In the genomic region with DNA sequence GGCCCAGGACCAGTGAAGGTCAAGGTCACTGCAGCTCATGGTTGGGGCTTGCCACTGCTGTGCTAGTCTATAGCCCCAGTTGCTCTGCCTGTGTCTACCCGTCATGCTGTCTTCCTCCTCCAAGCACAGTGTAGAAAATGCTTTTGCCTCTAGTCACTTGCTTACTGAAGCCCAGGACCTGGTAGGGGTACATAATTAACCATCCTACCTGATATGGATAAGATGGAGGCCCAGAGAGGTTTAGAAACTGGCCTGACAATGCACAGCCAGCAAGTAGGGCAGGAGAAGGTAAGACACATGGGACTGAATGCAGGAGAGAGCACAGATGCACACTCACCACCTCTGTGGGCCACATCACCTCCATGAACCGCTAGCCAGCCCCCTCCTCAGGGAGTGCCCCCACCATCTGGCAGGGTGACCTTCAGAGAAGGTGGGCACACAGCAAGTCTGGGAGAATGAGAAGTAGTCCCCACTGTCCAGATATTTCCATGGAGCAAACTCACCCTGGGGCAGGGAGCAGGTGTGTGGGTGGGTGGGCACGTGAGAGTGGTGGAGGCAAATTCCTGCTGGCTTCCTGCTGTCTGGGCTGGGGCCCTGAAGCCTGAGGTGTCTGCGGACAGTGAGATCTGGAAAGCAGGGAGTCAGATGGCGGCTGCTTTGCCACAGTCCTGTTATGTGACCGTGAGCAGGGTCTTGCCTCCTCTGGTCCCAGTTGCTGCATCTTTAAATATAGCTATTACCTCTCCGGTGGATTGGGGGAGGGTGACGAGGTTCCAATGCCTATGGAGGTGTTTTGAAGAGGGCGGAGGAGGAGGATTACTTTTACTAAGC, we compare ENCODE assay signal across 1 cellular context.
TF ChIP-seq lines count a peak whose summit lies in the region.

No MANE protein-coding gene starts in this region.

TF ChIP-seq in HepG2, 621 proteins besides CTCF, POLR2A, EP300 and RAD21 (continued from another document and continues in another):
- TF ChIP-seq ZNF326 (CRISPR knock-in tag; IDR thresholded peaks at IDR 0.05; ENCODE audit: borderline replicate concordance), result no peak
- TF ChIP-seq SRF (IDR thresholded peaks at IDR 0.05; ENCODE audit: low read depth, low read length), result no peak; the same call in 1 of the 2 replicates
- TF ChIP-seq MXD4 (CRISPR knock-in tag; IDR thresholded peaks at IDR 0.05), result no peak; the same call in 1 of the 2 replicates
- TF ChIP-seq, protein P1, sequence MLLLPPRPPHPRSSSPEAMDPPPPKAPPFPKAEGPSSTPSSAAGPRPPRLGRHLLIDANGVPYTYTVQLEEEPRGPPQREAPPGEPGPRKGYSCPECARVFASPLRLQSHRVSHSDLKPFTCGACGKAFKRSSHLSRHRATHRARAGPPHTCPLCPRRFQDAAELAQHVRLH (CRISPR knock-in tag; IDR thresholded peaks at IDR 0.05; ENCODE audit: borderline replicate concordance, low read depth), result peak; percentile 49; the same call in 1 of the 2 replicates
- TF ChIP-seq MTF2 (CRISPR knock-in tag; IDR thresholded peaks at IDR 0.05; ENCODE audit: borderline replicate concordance), result no peak
- TF ChIP-seq, protein P2, sequence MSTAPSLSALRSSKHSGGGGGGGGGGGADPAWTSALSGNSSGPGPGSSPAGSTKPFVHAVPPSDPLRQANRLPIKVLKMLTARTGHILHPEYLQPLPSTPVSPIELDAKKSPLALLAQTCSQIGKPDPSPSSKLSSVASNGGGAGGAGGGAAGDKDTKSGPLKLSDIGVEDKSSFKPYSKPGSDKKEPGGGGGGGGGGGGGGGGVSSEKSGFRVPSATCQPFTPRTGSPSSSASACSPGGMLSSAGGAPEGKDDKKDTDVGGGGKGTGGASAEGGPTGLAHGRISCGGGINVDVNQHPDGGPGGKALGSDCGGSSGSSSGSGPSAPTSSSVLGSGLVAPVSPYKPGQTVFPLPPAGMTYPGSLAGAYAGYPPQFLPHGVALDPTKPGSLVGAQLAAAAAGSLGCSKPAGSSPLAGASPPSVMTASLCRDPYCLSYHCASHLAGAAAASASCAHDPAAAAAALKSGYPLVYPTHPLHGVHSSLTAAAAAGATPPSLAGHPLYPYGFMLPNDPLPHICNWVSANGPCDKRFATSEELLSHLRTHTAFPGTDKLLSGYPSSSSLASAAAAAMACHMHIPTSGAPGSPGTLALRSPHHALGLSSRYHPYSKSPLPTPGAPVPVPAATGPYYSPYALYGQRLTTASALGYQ (CRISPR knock-in tag; IDR thresholded peaks at IDR 0.05), result no peak; the same call in 1 of the 2 replicates
- TF ChIP-seq POLR2AphosphoS2 (IDR thresholded peaks at IDR 0.05; ENCODE audit: low read depth, low read length), result 0 out of 2 replicates have a peak, but pooled peaks have one; percentile 4
- peak; percentile 99; the same call in 1 of the 2 replicates for TF ChIP-seq NR2F6 (IDR thresholded peaks at IDR 0.05)
- peak; percentile 100; the same call in 1 of the 2 replicates for TF ChIP-seq NR2F6 (CRISPR knock-in tag; IDR thresholded peaks at IDR 0.05)
- TF ChIP-seq FOSL2 (CRISPR knock-in tag; IDR thresholded peaks at IDR 0.05), result no peak; the same call in 1 of the 2 replicates
- no peak for TF ChIP-seq ZNF766 (CRISPR knock-in tag; IDR thresholded peaks at IDR 0.05; ENCODE audit: borderline replicate concordance)
- 0 out of 2 replicates have a peak, but pooled peaks have one; percentile 16 for TF ChIP-seq MATR3 (CRISPR knock-in tag; IDR thresholded peaks at IDR 0.05)
- 0 out of 2 replicates have a peak, but pooled peaks have one; percentile 19 for TF ChIP-seq ZNF367 (CRISPR knock-in tag; IDR thresholded peaks at IDR 0.05; ENCODE audit: borderline replicate concordance)
- TF ChIP-seq ZNF740 (CRISPR knock-in tag; IDR thresholded peaks at IDR 0.05), result 0 out of 2 replicates have a peak, but pooled peaks have one; percentile 48
- TF ChIP-seq ZNF235 (CRISPR knock-in tag; IDR thresholded peaks at IDR 0.05; ENCODE audit: borderline replicate concordance), result no peak
- TF ChIP-seq THAP11 (CRISPR knock-in tag; IDR thresholded peaks at IDR 0.05), result 0 out of 2 replicates have a peak, but pooled peaks have one; percentile 85
- TF ChIP-seq ZNF274 (CRISPR knock-in tag; IDR thresholded peaks at IDR 0.05), result peak; percentile 2; the same call in 1 of the 2 replicates
- TF ChIP-seq, protein P3, sequence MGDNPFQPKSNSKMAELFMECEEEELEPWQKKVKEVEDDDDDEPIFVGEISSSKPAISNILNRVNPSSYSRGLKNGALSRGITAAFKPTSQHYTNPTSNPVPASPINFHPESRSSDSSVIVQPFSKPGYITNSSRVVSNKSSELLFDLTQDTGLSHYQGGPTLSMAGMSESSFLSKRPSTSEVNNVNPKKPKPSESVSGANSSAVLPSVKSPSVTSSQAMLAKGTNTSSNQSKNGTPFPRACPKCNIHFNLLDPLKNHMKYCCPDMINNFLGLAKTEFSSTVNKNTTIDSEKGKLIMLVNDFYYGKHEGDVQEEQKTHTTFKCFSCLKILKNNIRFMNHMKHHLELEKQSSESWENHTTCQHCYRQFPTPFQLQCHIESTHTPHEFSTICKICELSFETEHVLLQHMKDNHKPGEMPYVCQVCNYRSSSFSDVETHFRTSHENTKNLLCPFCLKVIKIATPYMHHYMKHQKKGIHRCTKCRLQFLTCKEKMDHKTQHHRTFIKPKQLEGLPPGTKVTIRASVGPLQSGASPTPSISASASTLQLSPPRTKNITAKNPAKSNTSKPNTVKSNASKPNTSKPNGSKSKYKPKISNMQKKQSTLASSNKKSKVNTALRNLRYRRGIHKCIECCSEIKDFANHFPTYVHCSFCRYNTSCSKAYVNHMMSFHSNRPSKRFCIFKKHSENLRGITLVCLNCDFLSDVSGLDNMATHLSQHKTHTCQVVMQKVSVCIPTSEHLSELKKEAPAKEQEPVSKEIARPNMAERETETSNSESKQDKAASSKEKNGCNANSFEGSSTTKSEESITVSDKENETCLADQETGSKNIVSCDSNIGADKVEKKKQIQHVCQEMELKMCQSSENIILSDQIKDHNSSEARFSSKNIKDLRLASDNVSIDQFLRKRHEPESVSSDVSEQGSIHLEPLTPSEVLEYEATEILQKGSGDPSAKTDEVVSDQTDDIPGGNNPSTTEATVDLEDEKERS (CRISPR knock-in tag; IDR thresholded peaks at IDR 0.05), result no peak
- TF ChIP-seq RCOR2 (CRISPR knock-in tag; IDR thresholded peaks at IDR 0.05), result peak; percentile 82
- no peak for TF ChIP-seq MTERF4 (CRISPR knock-in tag; IDR thresholded peaks at IDR 0.05)
- no peak for TF ChIP-seq ZGPAT (CRISPR knock-in tag; IDR thresholded peaks at IDR 0.05)
- peak; percentile 75; the same call in 1 of the 2 replicates for TF ChIP-seq TMF1 (CRISPR knock-in tag; IDR thresholded peaks at IDR 0.05; ENCODE audit: low read depth)
- TF ChIP-seq ZBTB14 (CRISPR knock-in tag; IDR thresholded peaks at IDR 0.05), result 0 out of 2 replicates have a peak, but pooled peaks have one; percentile 17
- no peak for TF ChIP-seq PBX3 (CRISPR knock-in tag; IDR thresholded peaks at IDR 0.05; ENCODE audit: borderline replicate concordance)
- TF ChIP-seq, protein P4, sequence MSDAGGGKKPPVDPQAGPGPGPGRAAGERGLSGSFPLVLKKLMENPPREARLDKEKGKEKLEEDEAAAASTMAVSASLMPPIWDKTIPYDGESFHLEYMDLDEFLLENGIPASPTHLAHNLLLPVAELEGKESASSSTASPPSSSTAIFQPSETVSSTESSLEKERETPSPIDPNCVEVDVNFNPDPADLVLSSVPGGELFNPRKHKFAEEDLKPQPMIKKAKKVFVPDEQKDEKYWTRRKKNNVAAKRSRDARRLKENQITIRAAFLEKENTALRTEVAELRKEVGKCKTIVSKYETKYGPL (CRISPR knock-in tag; IDR thresholded peaks at IDR 0.05), result 0 out of 2 replicates have a peak, but pooled peaks have one; percentile 1
- peak; percentile 5; the same call in 1 of the 2 replicates for TF ChIP-seq SP4 (CRISPR knock-in tag; IDR thresholded peaks at IDR 0.05)
- TF ChIP-seq ZNF724P (CRISPR knock-in tag; IDR thresholded peaks at IDR 0.05; ENCODE audit: borderline replicate concordance), result peak; percentile 64; the same call in 1 of the 2 replicates
- no peak for TF ChIP-seq SNRNP70 (IDR thresholded peaks at IDR 0.05; ENCODE audit: low read depth, low read length)
- TF ChIP-seq ZNF24 (IDR thresholded peaks at IDR 0.05), result no peak
- peak; percentile 69; the same call in 1 of the 2 replicates for TF ChIP-seq ZNF256 (CRISPR knock-in tag; conservative IDR thresholded peaks at IDR 0.05)
- TF ChIP-seq RFXANK (CRISPR knock-in tag; IDR thresholded peaks at IDR 0.05), result no peak
- 0 out of 2 replicates have a peak, but pooled peaks have one; percentile 42 for TF ChIP-seq POGK (CRISPR knock-in tag; conservative IDR thresholded peaks at IDR 0.05)
- TF ChIP-seq ZBTB1 (CRISPR knock-in tag; IDR thresholded peaks at IDR 0.05; ENCODE audit: borderline replicate concordance), result 0 out of 2 replicates have a peak, but pooled peaks have one; percentile 49
- no peak for TF ChIP-seq POGZ (CRISPR knock-in tag; IDR thresholded peaks at IDR 0.05)
- peak; percentile 91 for TF ChIP-seq HDAC2 (CRISPR knock-in tag; IDR thresholded peaks at IDR 0.05)
- TF ChIP-seq, protein P5, sequence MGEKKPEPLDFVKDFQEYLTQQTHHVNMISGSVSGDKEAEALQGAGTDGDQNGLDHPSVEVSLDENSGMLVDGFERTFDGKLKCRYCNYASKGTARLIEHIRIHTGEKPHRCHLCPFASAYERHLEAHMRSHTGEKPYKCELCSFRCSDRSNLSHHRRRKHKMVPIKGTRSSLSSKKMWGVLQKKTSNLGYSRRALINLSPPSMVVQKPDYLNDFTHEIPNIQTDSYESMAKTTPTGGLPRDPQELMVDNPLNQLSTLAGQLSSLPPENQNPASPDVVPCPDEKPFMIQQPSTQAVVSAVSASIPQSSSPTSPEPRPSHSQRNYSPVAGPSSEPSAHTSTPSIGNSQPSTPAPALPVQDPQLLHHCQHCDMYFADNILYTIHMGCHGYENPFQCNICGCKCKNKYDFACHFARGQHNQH (CRISPR knock-in tag; IDR thresholded peaks at IDR 0.05), result peak; percentile 4; the same call in 1 of the 2 replicates
- TF ChIP-seq ZBTB33 (CRISPR knock-in tag; IDR thresholded peaks at IDR 0.05), result peak; percentile 70
- peak; percentile 82 for TF ChIP-seq ASH2L (IDR thresholded peaks at IDR 0.05; ENCODE audit: insufficient read length, low read depth, low read length)
- peak; percentile 1; the same call in 1 of the 2 replicates for TF ChIP-seq ZKSCAN8 (CRISPR knock-in tag; IDR thresholded peaks at IDR 0.05; ENCODE audit: borderline replicate concordance)
